ENCODE assay signal across 20 cellular contexts in genomic region chr2:239646184-239646583, GRCh38.
A peak's percentile ranks its signal among the peaks of the same experiment; 100 is the strongest.
DNase-seq lines count a peak whose midpoint lies in the region; ATAC-seq and TF ChIP-seq lines count a peak whose summit lies in the region.
"Had no signal": no experiment of that assay in that cellular context is flagged by ENCODE, and none has a peak within 500 bp of the region (broad histone marks: within the 10 kb centered on the region; RNA-seq: fewer than 3 reads in every experiment).

No MANE protein-coding gene starts in this region.

- H4K91ac ChIP-seq in trophoblast cell (ENCODE audit: low read depth, low read length): no peak overlapping the region

- H3K9me3 Mint-ChIP-seq in activated CD8-positive, alpha-beta memory T cell treated with anti-CD3 and anti-CD28 coated beads, Interleukin-2, amount 10 ng/mL, durations not matched to agents 7 days and 5 days (ENCODE audit: low read depth): no peaks in the 10 kb centered on the region
- H3K9me3 Mint-ChIP-seq in effector memory CD8-positive, alpha-beta T cell: peaks cover 3 to 7% of the 10 kb centered on the region in 2 donors
- H3K9me3 Mint-ChIP-seq in nephron progenitor cell: peaks cover 34% of the 10 kb centered on the region
- peaks cover 11% of the 10 kb centered on the region for H3K9me3 Mint-ChIP-seq in mesothelial cell of epicardium

- no peak overlapping the region for H3K27ac ChIP-seq in trophoblast cell (ENCODE audit: low read depth, low read length)
- H3K27ac ChIP-seq: 22Rv1, BLaER1, C4-2B, GM23248 had no signal

- no peak overlapping the region for H3K4me2 ChIP-seq in trophoblast cell (ENCODE audit: low read length)
- H3K4me2 ChIP-seq: BLaER1 had no signal

- no peak overlapping the region for H3K23ac ChIP-seq in trophoblast cell (ENCODE audit: low read length)

- H3K18ac ChIP-seq in trophoblast cell (ENCODE audit: low read length): no peak overlapping the region

- no peak overlapping the region for H4K8ac ChIP-seq in trophoblast cell (ENCODE audit: low read depth, low read length)

- H2AFZ ChIP-seq in trophoblast cell (ENCODE audit: insufficient read depth, low read length, poor library complexity): no peak overlapping the region
- H2AFZ ChIP-seq: GM23248 had no signal

- TF ChIP-seq CTCF in nephron progenitor cell (IDR thresholded peaks at IDR 0.05): no peak
- no peak for TF ChIP-seq CTCF in mesothelial cell of epicardium (IDR thresholded peaks at IDR 0.05; ENCODE audit: unreplicated experiment)

- H3K14ac ChIP-seq in trophoblast cell (ENCODE audit: low read length): no peak overlapping the region

- no peak overlapping the region for H3K4ac ChIP-seq in trophoblast cell (ENCODE audit: low read depth, low read length)

- WGBS in trophoblast cell (ENCODE audit: extremely low coverage, insufficient coverage, insufficient read length): no CpG with 5 or more reads among the region's 14 CpGs

- CTCF ChIA-PET in activated CD8-positive, alpha-beta memory T cell treated with anti-CD3 and anti-CD28 coated beads, Interleukin-2, amount 10 ng/mL, durations not matched to agents 7 days and 5 days (lab: Charles Lee): no interaction called here

- H3K36me3 Mint-ChIP-seq in activated CD8-positive, alpha-beta memory T cell treated with anti-CD3 and anti-CD28 coated beads, Interleukin-2, amount 10 ng/mL, durations not matched to agents 7 days and 5 days: peaks cover 1% of the 10 kb centered on the region
- H3K36me3 Mint-ChIP-seq in effector memory CD8-positive, alpha-beta T cell (ENCODE audit: insufficient read depth): peaks cover 2% of the 10 kb centered on the region
- H3K36me3 Mint-ChIP-seq in nephron progenitor cell (ENCODE audit: low read depth): peaks cover 5% of the 10 kb centered on the region
- H3K36me3 Mint-ChIP-seq in mesothelial cell of epicardium: no peaks in the 10 kb centered on the region
- H3K36me3 Mint-ChIP-seq: CD4-positive, CD25-positive, alpha-beta regulatory T cell; CD8-positive, alpha-beta T cell had no signal

- ATAC-seq in activated CD8-positive, alpha-beta memory T cell treated with anti-CD3 and anti-CD28 coated beads, Interleukin-2, amount 10 ng/mL, durations not matched to agents 7 days and 5 days: no peak
- no peak for ATAC-seq in effector memory CD8-positive, alpha-beta T cell (replicated peaks)
- no peak for ATAC-seq in GM19035 (IDR thresholded peaks at IDR 0.05; ENCODE audit: unreplicated experiment)
- ATAC-seq: CD8-positive, alpha-beta T cell had no signal

- H3K79me1 ChIP-seq in trophoblast cell (ENCODE audit: low read length): no peaks in the 10 kb centered on the region

- no peaks in the 10 kb centered on the region for H3K79me2 ChIP-seq in trophoblast cell (ENCODE audit: control insufficient read depth, insufficient read depth, low read length, poor library complexity)

- H2BK12ac ChIP-seq in trophoblast cell (ENCODE audit: low read length): no peak overlapping the region

- no peak overlapping the region for H4K12ac ChIP-seq in trophoblast cell (ENCODE audit: low read depth, low read length)

- DNase-seq in activated CD8-positive, alpha-beta memory T cell treated with anti-CD3 and anti-CD28 coated beads, Interleukin-2, amount 10 ng/mL, durations not matched to agents 7 days and 5 days: peak; percentile 31
- DNase-seq in activated CD8-positive, alpha-beta memory T cell treated with anti-CD3 and anti-CD28 coated beads for 24 hours: no peak
- no peak for DNase-seq in effector memory CD8-positive, alpha-beta T cell
- DNase-seq in nephron progenitor cell (no peak), trophoblast cell (no peak), mesothelial cell of epicardium (ENCODE audit: low spot score in 2 of 2, unreplicated experiment in 2 of 2) (no peak), HK-2 (ENCODE audit: unreplicated experiment) (no peak)
- DNase-seq: Caco-2; CD4-positive, CD25-positive, alpha-beta regulatory T cell; CD8-positive, alpha-beta T cell; DMS153; DND-41; GM23248; H7; HCEC 1CT had no signal

- H3K4me1 Mint-ChIP-seq in activated CD8-positive, alpha-beta memory T cell treated with anti-CD3 and anti-CD28 coated beads, Interleukin-2, amount 10 ng/mL, durations not matched to agents 7 days and 5 days: no peaks in the 10 kb centered on the region
- H3K4me1 Mint-ChIP-seq in effector memory CD8-positive, alpha-beta T cell (ENCODE audit: low read depth in 2 of 2): peaks cover 13 to 17% of the 10 kb centered on the region in 2 donors
- H3K4me1 Mint-ChIP-seq in nephron progenitor cell (peaks cover 6% of the 10 kb centered on the region), mesothelial cell of epicardium (no peaks in the 10 kb centered on the region)
- H3K4me1 Mint-ChIP-seq: B cell had no signal

- H3K4me3 ChIP-seq in trophoblast cell (ENCODE audit: low read depth, low read length): no peak overlapping the region
- H3K4me3 ChIP-seq: BLaER1, GM23248 had no signal

- H3K27me3 ChIP-seq in trophoblast cell (ENCODE audit: insufficient read depth, low read length): no peaks in the 10 kb centered on the region
- H3K27me3 ChIP-seq: BLaER1 had no signal

- no peaks in the 10 kb centered on the region for H3K4me1 ChIP-seq in trophoblast cell (ENCODE audit: control insufficient read depth in 1 of 2, insufficient read depth in 2 of 2, low read length in 2 of 2)
- H3K4me1 ChIP-seq: BLaER1, Caco-2 had no signal

- H3K36me3 ChIP-seq in trophoblast cell (ENCODE audit: control insufficient read depth in 1 of 2, insufficient read depth in 2 of 2, low read length in 2 of 2): no peaks in the 10 kb centered on the region
- H3K36me3 ChIP-seq: BLaER1 had no signal

- H3K9me3 ChIP-seq in trophoblast cell (ENCODE audit: insufficient read depth, low read depth, low read length): peaks cover 21% of the 10 kb centered on the region
- H3K9me3 ChIP-seq: Caco-2 had no signal

- peaks cover 12% of the 10 kb centered on the region for H3K27me3 Mint-ChIP-seq in activated CD8-positive, alpha-beta memory T cell treated with anti-CD3 and anti-CD28 coated beads, Interleukin-2, amount 10 ng/mL, durations not matched to agents 7 days and 5 days
- no peaks in the 10 kb centered on the region for H3K27me3 Mint-ChIP-seq in effector memory CD8-positive, alpha-beta T cell
- H3K27me3 Mint-ChIP-seq in nephron progenitor cell (ENCODE audit: low read depth, poor library complexity) (peaks cover 16% of the 10 kb centered on the region), mesothelial cell of epicardium (ENCODE audit: low read depth) (peaks cover 15% of the 10 kb centered on the region)

- H2BK120ac ChIP-seq in trophoblast cell (ENCODE audit: insufficient read depth, low read length, poor library complexity): no peak overlapping the region

- no peak overlapping the region for H3K27ac Mint-ChIP-seq in activated CD8-positive, alpha-beta memory T cell treated with anti-CD3 and anti-CD28 coated beads, Interleukin-2, amount 10 ng/mL, durations not matched to agents 7 days and 5 days
- H3K27ac Mint-ChIP-seq in effector memory CD8-positive, alpha-beta T cell: peak overlapping the region; percentile 24 to 66
- H3K27ac Mint-ChIP-seq in nephron progenitor cell: peak overlapping the region; percentile 11
- no peak overlapping the region for H3K27ac Mint-ChIP-seq in mesothelial cell of epicardium
- H3K27ac Mint-ChIP-seq: B cell; CD4-positive, CD25-positive, alpha-beta regulatory T cell; CD8-positive, alpha-beta T cell had no signal

- H3K4me3 Mint-ChIP-seq in activated CD8-positive, alpha-beta memory T cell treated with anti-CD3 and anti-CD28 coated beads, Interleukin-2, amount 10 ng/mL, durations not matched to agents 7 days and 5 days: no peak overlapping the region
- H3K4me3 Mint-ChIP-seq in effector memory CD8-positive, alpha-beta T cell: no peak overlapping the region
- H3K4me3 Mint-ChIP-seq in nephron progenitor cell (no peak overlapping the region), mesothelial cell of epicardium (no peak overlapping the region)
- H3K4me3 Mint-ChIP-seq: B cell; CD8-positive, alpha-beta T cell had no signal

- H2AK5ac ChIP-seq in trophoblast cell (ENCODE audit: low read length): no peak overlapping the region

- peak overlapping the region; percentile 34 for H3K9ac ChIP-seq in trophoblast cell (ENCODE audit: low read length)
- H3K9ac ChIP-seq: BLaER1, GM23248 had no signal

- H2BK5ac ChIP-seq in trophoblast cell (ENCODE audit: low read depth, low read length, poor library complexity): no peak overlapping the region

Comparison
In these comparisons a context has a peak if more than half of its experiments do, and no peak if none do; other contexts are left out.
1. H3K27ac Mint-ChIP-seq: peak in effector memory CD8-positive, alpha-beta T cell (2 of 2) and nephron progenitor cell (single experiment); none in activated CD8-positive, alpha-beta memory T cell treated with anti-CD3 and anti-CD28 coated beads, Interleukin-2, amount 10 ng/mL, durations not matched to agents 7 days and 5 days (single experiment) and mesothelial cell of epicardium (single experiment).